12 cellular contexts compared by ENCODE assay signal in the genomic region with DNA sequence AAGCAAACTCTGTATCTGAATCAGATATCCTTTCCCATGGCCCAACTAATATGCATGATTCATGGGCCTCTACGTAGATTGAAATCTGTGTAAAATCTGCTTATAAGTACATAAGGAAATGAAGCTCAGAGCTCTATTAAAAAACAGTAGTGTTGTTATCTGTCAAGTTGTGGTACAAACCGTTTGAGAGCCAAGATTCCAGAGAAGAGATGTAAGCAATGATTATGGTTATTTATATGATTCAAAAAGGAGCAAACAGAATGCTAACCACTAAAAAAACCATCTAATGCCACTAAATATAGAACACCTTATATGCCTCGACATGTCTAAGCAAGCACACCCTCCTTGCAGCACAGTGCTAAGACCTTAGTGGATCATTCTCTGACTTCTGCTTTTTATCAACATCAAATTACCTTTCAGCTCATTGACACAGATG. TPM values are rescaled to one million over a fixed set of nuclear protein-coding genes. Genes with fewer than 3 reads are reported as not detected.
DNase-seq lines count a peak whose midpoint lies in the region; ATAC-seq, FAIRE-seq and TF ChIP-seq lines count a peak whose summit lies in the region.
"Had no signal": no experiment of that assay in that cellular context is flagged by ENCODE, and none has a peak within 500 bp of the region (broad histone marks: within the 10 kb centered on the region; RNA-seq: fewer than 3 reads in every experiment).

No MANE protein-coding gene starts in this region.

- FAIRE-seq in GM19239 (lab: Jason Lieb, UNC) = peak; percentile 40
- FAIRE-seq in D721Med (lab: Jason Lieb, UNC) = no peak

- H3K4me1 Mint-ChIP-seq in activated CD4-positive, alpha-beta memory T cell treated with anti-CD3 and anti-CD28 coated beads for 36 hours (ENCODE audit: low read depth) = peaks cover 32% of the 10 kb centered on the region

- no peaks in the 10 kb centered on the region for H3K9me3 Mint-ChIP-seq in activated CD4-positive, alpha-beta memory T cell treated with anti-CD3 and anti-CD28 coated beads for 36 hours

- CTCF ChIA-PET in BJ (lab: Yijun Ruan, JAX) = interaction anchor here (0.6 to 1.3 kb wide), 2 partner anchors 18 to 152 kb away, joined by 3 to 4 read pairs; no protein-coding TSS in a partner anchor
- CTCF ChIA-PET in activated CD4-positive, alpha-beta memory T cell treated with anti-CD3 and anti-CD28 coated beads for 36 hours (lab: Charles Lee) = interaction anchor here (1.1 to 5.1 kb wide), 7 partner anchors 14 to 286 kb away, joined by 3 to 23 read pairs (median 4); a partner anchor contains a TSS

- H3K36me3 Mint-ChIP-seq in activated CD4-positive, alpha-beta memory T cell treated with anti-CD3 and anti-CD28 coated beads for 36 hours = peaks cover 45% of the 10 kb centered on the region

- no peaks in the 10 kb centered on the region for H3K27me3 ChIP-seq in BJ (ENCODE audit: control insufficient read depth, insufficient read depth, low read length)
- H3K27me3 ChIP-seq: heart right ventricle, spleen, stomach had no signal

- TF ChIP-seq CTCF in BJ (IDR thresholded peaks at IDR 0.05; ENCODE audit: insufficient read depth, low read depth, low read length) (no peak), fibroblast of the aortic adventitia (IDR thresholded peaks at IDR 0.05; ENCODE audit: insufficient read depth, low read length) (no peak), D721Med (IDR thresholded peaks at IDR 0.05; ENCODE audit: insufficient read depth, missing control alignments) (no peak)

- DNase-seq in BJ (ENCODE audit: low read depth) = peak; percentile 65
- no peak for DNase-seq in GM19239 (ENCODE audit: insufficient read length, low spot score)
- no peak for DNase-seq in activated CD4-positive, alpha-beta memory T cell treated with anti-CD3 and anti-CD28 coated beads for 36 hours
- peak; percentile 85 for DNase-seq in fibroblast of the aortic adventitia (ENCODE audit: low read depth)
- DNase-seq in D721Med (ENCODE audit: insufficient read length, low spot score) = no peak
- DNase-seq in left colon = no peak
- DNase-seq in NCI-H2029 treated with DMSO at 0.1 percent for 48 hours (lab: John Stamatoyannopoulos, UW) = no peak
- DNase-seq: cerebellar nuclear complex, heart right ventricle, spleen, stomach had no signal

- no peaks in the 10 kb centered on the region for H3K27me3 Mint-ChIP-seq in activated CD4-positive, alpha-beta memory T cell treated with anti-CD3 and anti-CD28 coated beads for 36 hours

- H3K27ac Mint-ChIP-seq in activated CD4-positive, alpha-beta memory T cell treated with anti-CD3 and anti-CD28 coated beads for 36 hours = peak overlapping the region; percentile 90

- POLR2A ChIA-PET in BJ (lab: Charles Lee) = no interaction called here
- POLR2A ChIA-PET in activated CD4-positive, alpha-beta memory T cell treated with anti-CD3 and anti-CD28 coated beads for 36 hours (lab: Charles Lee) = interaction anchor here (0.7 to 3.1 kb wide), 7 partner anchors 14 to 1905 kb away, joined by 3 to 30 read pairs (median 9); a partner anchor contains a TSS

- intact Hi-C loops in activated CD4-positive, alpha-beta memory T cell treated with anti-CD3 and anti-CD28 coated beads for 36 hours (cut with micrococcal nuclease) = loop anchor here (1.0 to 10.0 kb wide), 6 partner anchors 18 to 251 kb away; a partner anchor contains a TSS
- intact Hi-C loops in left colon (cut with DNase I, micrococcal nuclease) = no loop called here

- peak overlapping the region; percentile 27 for H3K4me3 Mint-ChIP-seq in activated CD4-positive, alpha-beta memory T cell treated with anti-CD3 and anti-CD28 coated beads for 36 hours

- ATAC-seq in HG02571 (IDR thresholded peaks at IDR 0.05; ENCODE audit: unreplicated experiment) (no peak), left colon (no peak)
- ATAC-seq: heart right ventricle had no signal

- peaks cover 12% of the 10 kb centered on the region for H3K36me3 ChIP-seq in BJ (ENCODE audit: control insufficient read depth, insufficient read depth, low read length)

- H3K4me3 ChIP-seq in BJ (ENCODE audit: low read depth, low read length) (no peak overlapping the region), fibroblast of the aortic adventitia (ENCODE audit: low read depth, low read length) (no peak overlapping the region)
- H3K4me3 ChIP-seq: heart right ventricle, spleen, stomach had no signal

RNA-seq across cellular contexts. Expression of a gene that starts 26.6 kb away (rescaled TPM):
- polyA plus RNA-seq in BJ (2011; rRNA removed) = 15.9 and 17.2 TPM in 2 replicates
- 6.9 and 11.4 TPM in 2 replicates for polyA minus RNA-seq in BJ (2011; rRNA and poly(A)+ RNA removed)
- total RNA-seq in activated CD4-positive, alpha-beta memory T cell treated with anti-CD3 and anti-CD28 coated beads for 36 hours = 10 to 100 TPM; 18.3 to 19.2 TPM
- total RNA-seq in fibroblast of the aortic adventitia (ENCODE audit: low replicate concordance) (10.7 and 11.4 TPM in 2 replicates), left colon (10 to 100 TPM; 15.4 to 17.6 TPM)

RNA-seq across cellular contexts. Expression of a gene that starts 35.2 kb away (rescaled TPM):
- polyA plus RNA-seq in BJ (2011; rRNA removed) = 0.76 and 1.0 TPM in 2 replicates
- polyA minus RNA-seq in BJ (2011; rRNA and poly(A)+ RNA removed) = 0.21 and 0.52 TPM in 2 replicates
- 1 to 10 TPM; 1.7 to 1.9 TPM for total RNA-seq in activated CD4-positive, alpha-beta memory T cell treated with anti-CD3 and anti-CD28 coated beads for 36 hours
- total RNA-seq in fibroblast of the aortic adventitia (ENCODE audit: low replicate concordance) = 0.99 TPM in 1 of 2 replicates, not detected in the other
- total RNA-seq in left colon = under 1 TPM; 0.25 to 0.61 TPM
- polyA plus RNA-seq: stomach had no signal

RNA-seq across cellular contexts. Expression of a gene that starts 44.7 kb away (rescaled TPM):
- 12.7 and 20.5 TPM in 2 replicates for polyA plus RNA-seq in BJ (2011; rRNA removed)
- 7.5 and 8.9 TPM in 2 replicates for polyA minus RNA-seq in BJ (2011; rRNA and poly(A)+ RNA removed)
- 10 to 100 TPM; 21.8 to 22.1 TPM for total RNA-seq in activated CD4-positive, alpha-beta memory T cell treated with anti-CD3 and anti-CD28 coated beads for 36 hours
- 18.3 and 107 TPM in 2 replicates for total RNA-seq in fibroblast of the aortic adventitia (ENCODE audit: low replicate concordance)
- total RNA-seq in left colon = 10 to 100 TPM; 19.1 to 21.3 TPM

Comparison
In these comparisons a context has a peak if more than half of its experiments do, and no peak if none do; other contexts are left out.
1. DNase-seq: peak in BJ (single experiment) and fibroblast of the aortic adventitia (single experiment); none in GM19239 (single experiment), activated CD4-positive, alpha-beta memory T cell treated with anti-CD3 and anti-CD28 coated beads for 36 hours (single experiment), D721Med (single experiment), left colon (0 of 2) and NCI-H2029 treated with DMSO at 0.1 percent for 48 hours (single experiment).